In the genomic region with DNA sequence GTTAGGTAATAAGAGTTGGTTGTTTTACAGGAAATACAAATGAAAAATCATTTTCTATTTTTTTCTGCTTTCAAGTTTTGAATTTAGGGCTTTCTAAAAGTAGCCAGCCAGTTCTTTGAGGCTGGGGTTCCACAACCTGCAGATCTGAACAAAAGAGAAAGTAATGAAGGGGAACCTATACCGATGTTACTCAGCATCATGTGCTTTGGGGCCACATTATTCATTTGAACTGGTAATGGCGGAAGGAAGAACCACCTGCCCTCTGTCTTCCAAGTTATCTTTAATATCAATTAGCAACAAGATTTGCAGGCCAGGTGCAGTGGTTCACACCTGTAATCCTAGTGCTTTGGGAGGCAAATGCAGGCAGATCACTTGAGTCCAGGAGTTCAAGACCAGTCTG, we compare ENCODE assay signal across 15 cellular contexts. TPM values are rescaled to one million over a fixed set of nuclear protein-coding genes. Genes with fewer than 3 reads are reported as not detected.
DNase-seq lines count a peak whose midpoint lies in the region; ATAC-seq and TF ChIP-seq lines count a peak whose summit lies in the region.
"Had no signal": no experiment of that assay in that cellular context is flagged by ENCODE, and none has a peak within 500 bp of the region (broad histone marks: within the 10 kb centered on the region; RNA-seq: fewer than 3 reads in every experiment).

No MANE protein-coding gene starts in this region.

- H3K4me1 Mint-ChIP-seq in activated B cell treated with CpG ODN at 0.5 μM for 24 hours, result peaks cover 41% of the 10 kb centered on the region
- no peaks in the 10 kb centered on the region for H3K4me1 Mint-ChIP-seq in activated T-helper 1 cell treated with anti-CD3 and anti-CD28 coated beads, Interleukin-12 subunit alpha, Interleukin-12 subunit beta, Interleukin-2, Interleukin-4 antibody, amounts not matched to agents 30 ng/mL and 10 ng/mL and 1 ng/mL, durations not matched to agents 14 hours and 24 hours and 36 hours (ENCODE audit: low read depth)
- peaks cover 7% of the 10 kb centered on the region for H3K4me1 Mint-ChIP-seq in activated CD8-positive, alpha-beta T cell treated with anti-CD3 and anti-CD28 coated beads, Interleukin-2, amount 10 ng/mL, durations not matched to agents 7 days and 5 days (ENCODE audit: low read depth)
- H3K4me1 Mint-ChIP-seq in activated CD4-positive, alpha-beta memory T cell treated with anti-CD3 and anti-CD28 coated beads for 36 hours (ENCODE audit: low read depth), result peaks cover 2% of the 10 kb centered on the region

- intact Hi-C loops in activated B cell treated with CpG ODN at 0.5 μM for 24 hours (cut with micrococcal nuclease), result loop anchor here (5.0 kb wide), 1 partner anchor 320 kb away; no protein-coding TSS in a partner anchor
- intact Hi-C loops in activated T-helper 1 cell treated with anti-CD3 and anti-CD28 coated beads, Interleukin-12 subunit alpha, Interleukin-12 subunit beta, Interleukin-2, Interleukin-4 antibody, amounts not matched to agents 30 ng/mL and 10 ng/mL and 1 ng/mL, durations not matched to agents 14 hours and 24 hours and 36 hours (cut with micrococcal nuclease), result no loop called here
- intact Hi-C loops in activated CD4-positive, alpha-beta memory T cell treated with anti-CD3 and anti-CD28 coated beads for 36 hours (cut with micrococcal nuclease), result no loop called here

- DNase-seq in activated B cell treated with CpG ODN at 0.5 μM for 24 hours, result no peak
- DNase-seq in activated T-helper 1 cell treated with anti-CD3 and anti-CD28 coated beads, Interleukin-12 subunit alpha, Interleukin-12 subunit beta, Interleukin-2, Interleukin-4 antibody, amounts not matched to agents 30 ng/mL and 10 ng/mL and 1 ng/mL, durations not matched to agents 14 hours and 24 hours and 36 hours (ENCODE audit: low spot score), result no peak
- no peak for DNase-seq in SW 1271 (lab: John Stamatoyannopoulos, UW)
- no peak for DNase-seq in activated CD8-positive, alpha-beta T cell treated with anti-CD3 and anti-CD28 coated beads, Interleukin-2, amount 10 ng/mL, durations not matched to agents 7 days and 5 days
- DNase-seq in activated CD4-positive, alpha-beta memory T cell treated with anti-CD3 and anti-CD28 coated beads for 36 hours, result no peak
- DNase-seq: activated CD4-positive, alpha-beta T cell treated with anti-CD3 and anti-CD28 coated beads, Interleukin-2, amount 10 ng/mL, durations not matched to agents 24 days and 14 days; IMR-90; NCI-H1105; Peyer's patch; T-cell had no signal

- POLR2A ChIA-PET in activated B cell treated with CpG ODN at 0.5 μM for 24 hours (lab: Charles Lee), result interaction anchor here (0.6 to 3.1 kb wide), 2 partner anchors 12 to 46 kb away, joined by 3 to 19 read pairs; a partner anchor contains a TSS
- POLR2A ChIA-PET in activated CD8-positive, alpha-beta T cell treated with anti-CD3 and anti-CD28 coated beads, Interleukin-2, amount 10 ng/mL, durations not matched to agents 7 days and 5 days (lab: Charles Lee), result interaction anchor here (1.1 kb wide), 1 partner anchor 46 kb away, joined by 3 read pairs; a partner anchor contains a TSS
- POLR2A ChIA-PET in activated CD4-positive, alpha-beta memory T cell treated with anti-CD3 and anti-CD28 coated beads for 36 hours (lab: Charles Lee), result no interaction called here

- ATAC-seq in GM18520 (IDR thresholded peaks at IDR 0.05; ENCODE audit: unreplicated experiment) (peak; percentile 46), GM21423 (IDR thresholded peaks at IDR 0.05; ENCODE audit: unreplicated experiment) (peak; percentile 54), HG03025 (IDR thresholded peaks at IDR 0.05; ENCODE audit: low FRiP score, unreplicated experiment) (peak; percentile 63), activated B cell treated with CpG ODN at 0.5 μM for 24 hours (ENCODE audit: low read depth) (peak; percentile 35)
- ATAC-seq in activated CD8-positive, alpha-beta T cell treated with anti-CD3 and anti-CD28 coated beads, Interleukin-2, amount 10 ng/mL, durations not matched to agents 7 days and 5 days, result no peak
- ATAC-seq: T-cell had no signal

- CTCF ChIA-PET in activated B cell treated with CpG ODN at 0.5 μM for 24 hours (lab: Charles Lee), result interaction anchor here (3.6 kb wide), 1 partner anchor 12 kb away, joined by 15 read pairs; a partner anchor contains a TSS
- CTCF ChIA-PET in activated CD8-positive, alpha-beta T cell treated with anti-CD3 and anti-CD28 coated beads, Interleukin-2, amount 10 ng/mL, durations not matched to agents 7 days and 5 days (lab: Charles Lee), result no interaction called here
- CTCF ChIA-PET in activated CD4-positive, alpha-beta memory T cell treated with anti-CD3 and anti-CD28 coated beads for 36 hours (lab: Charles Lee), result interaction anchor here (2.9 kb wide), 1 partner anchor 13 kb away, joined by 11 read pairs; a partner anchor contains a TSS

- H3K4me3 Mint-ChIP-seq in activated B cell treated with CpG ODN at 0.5 μM for 24 hours, result peak overlapping the region; percentile 41
- no peak overlapping the region for H3K4me3 Mint-ChIP-seq in activated T-helper 1 cell treated with anti-CD3 and anti-CD28 coated beads, Interleukin-12 subunit alpha, Interleukin-12 subunit beta, Interleukin-2, Interleukin-4 antibody, amounts not matched to agents 30 ng/mL and 10 ng/mL and 1 ng/mL, durations not matched to agents 14 hours and 24 hours and 36 hours
- no peak overlapping the region for H3K4me3 Mint-ChIP-seq in activated CD8-positive, alpha-beta T cell treated with anti-CD3 and anti-CD28 coated beads, Interleukin-2, amount 10 ng/mL, durations not matched to agents 7 days and 5 days
- H3K4me3 Mint-ChIP-seq in activated CD4-positive, alpha-beta memory T cell treated with anti-CD3 and anti-CD28 coated beads for 36 hours, result no peak overlapping the region
- H3K4me3 Mint-ChIP-seq: activated CD4-positive, alpha-beta T cell treated with anti-CD3 and anti-CD28 coated beads, Interleukin-2, amount 10 ng/mL, durations not matched to agents 24 days and 14 days; dendritic cell treated with granulocyte-macrophage colony-stimulating factor and Interleukin-4, amounts not matched to agents 40 ng/mL and 50 ng/mL, for 4 days; T-cell had no signal

- no peaks in the 10 kb centered on the region for H3K36me3 Mint-ChIP-seq in activated B cell treated with CpG ODN at 0.5 μM for 24 hours (ENCODE audit: low read depth)
- no peaks in the 10 kb centered on the region for H3K36me3 Mint-ChIP-seq in activated T-helper 1 cell treated with anti-CD3 and anti-CD28 coated beads, Interleukin-12 subunit alpha, Interleukin-12 subunit beta, Interleukin-2, Interleukin-4 antibody, amounts not matched to agents 30 ng/mL and 10 ng/mL and 1 ng/mL, durations not matched to agents 14 hours and 24 hours and 36 hours (ENCODE audit: low read depth)
- no peaks in the 10 kb centered on the region for H3K36me3 Mint-ChIP-seq in activated CD8-positive, alpha-beta T cell treated with anti-CD3 and anti-CD28 coated beads, Interleukin-2, amount 10 ng/mL, durations not matched to agents 7 days and 5 days (ENCODE audit: low read depth)
- H3K36me3 Mint-ChIP-seq in activated CD4-positive, alpha-beta memory T cell treated with anti-CD3 and anti-CD28 coated beads for 36 hours, result no peaks in the 10 kb centered on the region
- H3K36me3 Mint-ChIP-seq: T-cell had no signal

- no peaks in the 10 kb centered on the region for H3K27me3 Mint-ChIP-seq in activated B cell treated with CpG ODN at 0.5 μM for 24 hours
- peaks cover 2% of the 10 kb centered on the region for H3K27me3 Mint-ChIP-seq in activated T-helper 1 cell treated with anti-CD3 and anti-CD28 coated beads, Interleukin-12 subunit alpha, Interleukin-12 subunit beta, Interleukin-2, Interleukin-4 antibody, amounts not matched to agents 30 ng/mL and 10 ng/mL and 1 ng/mL, durations not matched to agents 14 hours and 24 hours and 36 hours (ENCODE audit: insufficient read depth)
- H3K27me3 Mint-ChIP-seq in activated CD8-positive, alpha-beta T cell treated with anti-CD3 and anti-CD28 coated beads, Interleukin-2, amount 10 ng/mL, durations not matched to agents 7 days and 5 days (ENCODE audit: low read depth), result peaks cover 6% of the 10 kb centered on the region
- peaks cover 4% of the 10 kb centered on the region for H3K27me3 Mint-ChIP-seq in activated CD4-positive, alpha-beta memory T cell treated with anti-CD3 and anti-CD28 coated beads for 36 hours
- H3K27me3 Mint-ChIP-seq: dendritic cell treated with granulocyte-macrophage colony-stimulating factor and Interleukin-4, amounts not matched to agents 40 ng/mL and 50 ng/mL, for 4 days had no signal

- H3K27ac Mint-ChIP-seq in activated B cell treated with CpG ODN at 0.5 μM for 24 hours, result peak overlapping the region; percentile 76
- no peak overlapping the region for H3K27ac Mint-ChIP-seq in activated T-helper 1 cell treated with anti-CD3 and anti-CD28 coated beads, Interleukin-12 subunit alpha, Interleukin-12 subunit beta, Interleukin-2, Interleukin-4 antibody, amounts not matched to agents 30 ng/mL and 10 ng/mL and 1 ng/mL, durations not matched to agents 14 hours and 24 hours and 36 hours
- no peak overlapping the region for H3K27ac Mint-ChIP-seq in activated CD8-positive, alpha-beta T cell treated with anti-CD3 and anti-CD28 coated beads, Interleukin-2, amount 10 ng/mL, durations not matched to agents 7 days and 5 days
- no peak overlapping the region for H3K27ac Mint-ChIP-seq in activated CD4-positive, alpha-beta memory T cell treated with anti-CD3 and anti-CD28 coated beads for 36 hours
- H3K27ac Mint-ChIP-seq: activated CD4-positive, alpha-beta T cell treated with anti-CD3 and anti-CD28 coated beads, Interleukin-2, amount 10 ng/mL, durations not matched to agents 24 days and 14 days; dendritic cell treated with granulocyte-macrophage colony-stimulating factor and Interleukin-4, amounts not matched to agents 40 ng/mL and 50 ng/mL, for 4 days; T-cell had no signal

- TF ChIP-seq CTCF in activated B cell treated with CpG ODN at 0.5 μM for 24 hours (IDR thresholded peaks at IDR 0.05), result no peak

- no peaks in the 10 kb centered on the region for H3K9me3 Mint-ChIP-seq in activated B cell treated with CpG ODN at 0.5 μM for 24 hours
- H3K9me3 Mint-ChIP-seq in activated T-helper 1 cell treated with anti-CD3 and anti-CD28 coated beads, Interleukin-12 subunit alpha, Interleukin-12 subunit beta, Interleukin-2, Interleukin-4 antibody, amounts not matched to agents 30 ng/mL and 10 ng/mL and 1 ng/mL, durations not matched to agents 14 hours and 24 hours and 36 hours, result no peaks in the 10 kb centered on the region
- no peaks in the 10 kb centered on the region for H3K9me3 Mint-ChIP-seq in activated CD8-positive, alpha-beta T cell treated with anti-CD3 and anti-CD28 coated beads, Interleukin-2, amount 10 ng/mL, durations not matched to agents 7 days and 5 days (ENCODE audit: insufficient read depth)
- H3K9me3 Mint-ChIP-seq in activated CD4-positive, alpha-beta memory T cell treated with anti-CD3 and anti-CD28 coated beads for 36 hours, result no peaks in the 10 kb centered on the region
- H3K9me3 Mint-ChIP-seq: activated CD4-positive, alpha-beta T cell treated with anti-CD3 and anti-CD28 coated beads, Interleukin-2, amount 10 ng/mL, durations not matched to agents 24 days and 14 days; dendritic cell treated with granulocyte-macrophage colony-stimulating factor and Interleukin-4, amounts not matched to agents 40 ng/mL and 50 ng/mL, for 4 days; T-cell had no signal

RNA-seq across cellular contexts. Expression of a gene that starts 12.9 kb away (rescaled TPM):
- total RNA-seq in activated B cell treated with CpG ODN at 0.5 μM for 24 hours, result not detected in 2 replicates
- not detected in 2 replicates for total RNA-seq in activated T-helper 1 cell treated with anti-CD3 and anti-CD28 coated beads, Interleukin-12 subunit alpha, Interleukin-12 subunit beta, Interleukin-2, Interleukin-4 antibody, amounts not matched to agents 30 ng/mL and 10 ng/mL and 1 ng/mL, durations not matched to agents 14 hours and 24 hours and 36 hours
- not detected for total RNA-seq in activated CD8-positive, alpha-beta T cell treated with anti-CD3 and anti-CD28 coated beads, Interleukin-2, amount 10 ng/mL, durations not matched to agents 7 days and 5 days
- not detected for total RNA-seq in activated CD4-positive, alpha-beta memory T cell treated with anti-CD3 and anti-CD28 coated beads for 36 hours
- total RNA-seq: activated CD4-positive, alpha-beta T cell treated with anti-CD3 and anti-CD28 coated beads, Interleukin-2, amount 10 ng/mL, durations not matched to agents 24 days and 14 days; IMR-90; lung microvascular endothelial cell; T-cell had no signal

RNA-seq across cellular contexts. Expression of a gene that starts 46.2 kb away (rescaled TPM):
- total RNA-seq in activated B cell treated with CpG ODN at 0.5 μM for 24 hours, result 58.2 and 63.5 TPM in 2 replicates
- total RNA-seq in activated T-helper 1 cell treated with anti-CD3 and anti-CD28 coated beads, Interleukin-12 subunit alpha, Interleukin-12 subunit beta, Interleukin-2, Interleukin-4 antibody, amounts not matched to agents 30 ng/mL and 10 ng/mL and 1 ng/mL, durations not matched to agents 14 hours and 24 hours and 36 hours, result 122 and 129 TPM in 2 replicates
- total RNA-seq in activated CD8-positive, alpha-beta T cell treated with anti-CD3 and anti-CD28 coated beads, Interleukin-2, amount 10 ng/mL, durations not matched to agents 7 days and 5 days, result 10 to 100 TPM; 91.2 to 92.5 TPM
- 100 to 1,000 TPM; 111 to 115 TPM for total RNA-seq in activated CD4-positive, alpha-beta memory T cell treated with anti-CD3 and anti-CD28 coated beads for 36 hours
